Comparison of ENCODE assay signal across 27 cellular contexts in the genomic region with DNA sequence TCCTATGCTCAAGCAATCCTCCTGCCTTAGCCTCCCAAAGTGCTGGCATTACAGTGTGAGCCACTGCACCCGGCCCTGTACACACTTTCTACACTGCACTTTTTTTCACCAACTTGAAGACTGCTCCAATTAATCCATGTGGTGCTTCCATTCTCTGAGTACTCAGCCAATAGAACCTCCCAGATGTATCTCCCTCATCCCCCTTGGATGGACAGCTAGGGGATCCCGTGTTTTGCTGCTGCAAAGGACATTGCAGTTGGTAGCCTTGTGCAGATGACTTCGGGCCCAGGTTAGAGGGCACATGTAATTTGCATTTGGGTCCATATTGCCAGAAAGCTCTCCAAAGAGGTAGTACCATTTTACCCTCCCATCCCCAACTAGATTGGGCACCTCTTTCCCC.
"Had no signal": no experiment of that assay in that cellular context is flagged by ENCODE, and none has a peak within 500 bp of the region (broad histone marks: within the 10 kb centered on the region; RNA-seq: fewer than 3 reads in every experiment).

No MANE protein-coding gene starts in this region.

- H3K36me3 ChIP-seq: brain microvascular endothelial cell, esophagus muscularis mucosa, gastrocnemius medialis, heart right ventricle had no signal

- H3K4me3 ChIP-seq: esophagus muscularis mucosa, gastrocnemius medialis, heart right ventricle had no signal

- H3K9me3 ChIP-seq: esophagus muscularis mucosa, gastrocnemius medialis, heart right ventricle had no signal

- ATAC-seq: activated CD4-positive, CD25-positive, alpha-beta regulatory T cell treated with anti-CD3 and anti-CD28 coated beads, Interleukin-2, amount 50 U/mL, for 24 hours; activated CD8-positive, alpha-beta T cell treated with anti-CD3 and anti-CD28 coated beads for 36 hours; activated T-cell treated with anti-CD3 and anti-CD28 coated beads, Interleukin-2, amount 50 U/mL, for 4 hours; activated T-helper 17 cell treated with anti-CD3 and anti-CD28 coated beads, Interleukin-2, amount 50 U/mL, for 72 hours; effector memory CD8-positive, alpha-beta T cell; foreskin keratinocyte; gastrocnemius medialis; heart right ventricle; T-helper 17 cell had no signal

- H3K27ac ChIP-seq: brain microvascular endothelial cell, foreskin keratinocyte, WERI-Rb-1 had no signal

- H3K27me3 ChIP-seq: brain microvascular endothelial cell, esophagus muscularis mucosa, foreskin keratinocyte, gastrocnemius medialis had no signal

- DNase-seq: activated B cell treated with CpG ODN at 0.5 μM for 24 hours; activated CD4-positive, alpha-beta T cell treated with anti-CD3 and anti-CD28 coated beads for 48 hours; activated CD4-positive, alpha-beta T cell treated with anti-CD3 and anti-CD28 coated beads, Interleukin-2, amount 50 U/mL, for 1 hour; activated CD4-positive, alpha-beta T cell treated with anti-CD3 and anti-CD28 coated beads, Interleukin-2, amount 50 U/mL, for 48 hours; activated CD8-positive, alpha-beta memory T cell treated with anti-CD3 and anti-CD28 coated beads for 24 hours; activated CD8-positive, alpha-beta T cell treated with anti-CD3 and anti-CD28 coated beads for 36 hours; activated effector memory CD4-positive, alpha-beta T cell treated with Interleukin-2 at 50 U/mL for 16 hours; activated gamma-delta T cell treated with Interleukin-2 at 50 U/mL for 16 hours; activated naive CD4-positive, alpha-beta T cell treated with anti-CD3 and anti-CD28 coated beads, Interleukin-2, amount 50 U/mL, for 16 hours; activated naive CD4-positive, alpha-beta T cell treated with Interleukin-2 at 50 U/mL for 16 hours; activated T-cell treated with anti-CD3 and anti-CD28 coated beads, Interleukin-2, amount 50 U/mL, for 4 hours; amniotic stem cell; anterior cingulate cortex; brain microvascular endothelial cell; effector CD4-positive, alpha-beta T cell; effector memory CD8-positive, alpha-beta T cell; erythroblast; foreskin keratinocyte; gastrocnemius medialis; heart right ventricle; T-helper 1 cell; T-helper 17 cell; T1000; WERI-Rb-1 had no signal
